ENCODE assay signal across 15 cellular contexts in genomic region chr1:201430790-201431189, GRCh38. TPM values are rescaled to one million over a fixed set of nuclear protein-coding genes. Genes with fewer than 3 reads are reported as not detected.
A peak's percentile ranks its signal among the peaks of the same experiment; 100 is the strongest.
DNase-seq lines count a peak whose midpoint lies in the region; ATAC-seq lines count a peak whose summit lies in the region.
"Had no signal": no experiment of that assay in that cellular context is flagged by ENCODE, and none has a peak within 500 bp of the region (broad histone marks: within the 10 kb centered on the region; RNA-seq: fewer than 3 reads in every experiment).

No MANE protein-coding gene starts in this region.

- H3K27me3 Mint-ChIP-seq in dendritic cell treated with granulocyte-macrophage colony-stimulating factor and Interleukin-4, amounts not matched to agents 40 ng/mL and 50 ng/mL, for 4 days, result peaks cover 8% of the 10 kb centered on the region

- no CpG with 5 or more reads among the region's 4 CpGs for WGBS in neuronal stem cell (ENCODE audit: extremely low coverage in 2 of 2, insufficient read length in 2 of 2, insufficient replicate concordance in 1 of 2), 2 donors
- 69% methylated on average over 4 of the region's 4 CpGs for WGBS in GM23248 (ENCODE audit: low coverage in 1 of 2, low lambda C conversion rate in 2 of 2, missing lambda C conversion rate in 2 of 2), 2 experiments

- no peaks in the 10 kb centered on the region for H3K9me2 ChIP-seq in GM23248 (ENCODE audit: insufficient read depth)

- no peak overlapping the region for H3K4me3 Mint-ChIP-seq in dendritic cell treated with granulocyte-macrophage colony-stimulating factor and Interleukin-4, amounts not matched to agents 40 ng/mL and 50 ng/mL, for 4 days

- intact Hi-C loops in dendritic cell treated with granulocyte-macrophage colony-stimulating factor and Interleukin-4, amounts not matched to agents 40 ng/mL and 50 ng/mL, for 4 days (cut with micrococcal nuclease), result no loop called here

- H3K4me3 ChIP-seq in neuronal stem cell (ENCODE audit: low read length in 2 of 2), result no peak overlapping the region
- no peak overlapping the region for H3K4me3 ChIP-seq in GM23248
- H3K4me3 ChIP-seq: Peyer's patch had no signal

- H3K79me2 ChIP-seq in GM23248 (ENCODE audit: insufficient read depth), result no peaks in the 10 kb centered on the region

- no peak overlapping the region for H2AFZ ChIP-seq in neuronal stem cell (ENCODE audit: low read length)
- H2AFZ ChIP-seq in GM23248, result no peak overlapping the region

- no peaks in the 10 kb centered on the region for H3K36me3 Mint-ChIP-seq in dendritic cell treated with granulocyte-macrophage colony-stimulating factor and Interleukin-4, amounts not matched to agents 40 ng/mL and 50 ng/mL, for 4 days (ENCODE audit: low read depth)

- no peak overlapping the region for H3K4ac ChIP-seq in neuronal stem cell (ENCODE audit: low read length)

- H3K27me3 ChIP-seq in neuronal stem cell (ENCODE audit: control insufficient read depth in 3 of 3, insufficient read depth in 3 of 3, low read depth in 1 of 3, low read length in 3 of 3) (peaks cover 0 to 42% (median 0%) of the 10 kb centered on the region in 3 experiments), GM23248 (replicated peaks; ENCODE audit: insufficient read depth) (no peaks in the 10 kb centered on the region)
- H3K27me3 ChIP-seq: Peyer's patch had no signal

- H3K23ac ChIP-seq in neuronal stem cell (ENCODE audit: low read depth, low read length, poor library complexity), result no peak overlapping the region

- H3K27ac Mint-ChIP-seq in dendritic cell treated with granulocyte-macrophage colony-stimulating factor and Interleukin-4, amounts not matched to agents 40 ng/mL and 50 ng/mL, for 4 days, result peak overlapping the region; percentile 7

- no peak overlapping the region for H4K91ac ChIP-seq in neuronal stem cell (ENCODE audit: low read depth, low read length, poor library complexity)

- H3K18ac ChIP-seq in neuronal stem cell (ENCODE audit: low read length), result peak overlapping the region; percentile 12

- peaks cover 5 to 16% of the 10 kb centered on the region in 2 donors for H3K4me1 ChIP-seq in neuronal stem cell (ENCODE audit: control insufficient read depth in 2 of 2, insufficient read depth in 1 of 2, low read depth in 1 of 2, low read length in 2 of 2)
- H3K4me1 ChIP-seq in GM23248 (ENCODE audit: insufficient read depth), result peaks cover 5% of the 10 kb centered on the region; the same call in 1 of the 2 replicates
- H3K4me1 ChIP-seq: Peyer's patch had no signal

- no peak overlapping the region for H3K14ac ChIP-seq in neuronal stem cell (ENCODE audit: low read length)

- no peaks in the 10 kb centered on the region for H3F3A ChIP-seq in GM23248 (ENCODE audit: insufficient read depth)

- H2AK5ac ChIP-seq in neuronal stem cell (ENCODE audit: low read depth, low read length), result no peak overlapping the region

- no peaks in the 10 kb centered on the region for H3K9me3 Mint-ChIP-seq in dendritic cell treated with granulocyte-macrophage colony-stimulating factor and Interleukin-4, amounts not matched to agents 40 ng/mL and 50 ng/mL, for 4 days

- H3K79me1 ChIP-seq in neuronal stem cell (ENCODE audit: low read depth, low read length), result no peaks in the 10 kb centered on the region

- no peaks in the 10 kb centered on the region for H3K9me3 ChIP-seq in neuronal stem cell (replicated peaks in 1 of 2; ENCODE audit: control insufficient read depth in 2 of 2, insufficient read depth in 1 of 2, low read depth in 1 of 2, low read length in 2 of 2)
- no peaks in the 10 kb centered on the region for H3K9me3 ChIP-seq in GM23248 (ENCODE audit: low read depth)
- H3K9me3 ChIP-seq: Peyer's patch had no signal

- H3K27ac ChIP-seq in neuronal stem cell (replicated peaks; ENCODE audit: low read length) (no peak overlapping the region), GM23248 (no peak overlapping the region)
- H3K27ac ChIP-seq: Peyer's patch had no signal

- H2BK5ac ChIP-seq in neuronal stem cell (ENCODE audit: low read length), result no peak overlapping the region

- peaks cover 23% of the 10 kb centered on the region for H3K4me1 Mint-ChIP-seq in dendritic cell treated with granulocyte-macrophage colony-stimulating factor and Interleukin-4, amounts not matched to agents 40 ng/mL and 50 ng/mL, for 4 days (ENCODE audit: low read depth)

- peak; percentile 86 for DNase-seq in DMS 273 (lab: John Stamatoyannopoulos, UW; ENCODE audit: unreplicated experiment)
- peak; percentile 57 for DNase-seq in LHCN-M2 (ENCODE audit: low read depth)
- DNase-seq in neuronal stem cell (ENCODE audit: low spot score), result no peak
- DNase-seq in COR-L47 (lab: John Stamatoyannopoulos, UW), result no peak
- DNase-seq in left lobe of liver (ENCODE audit: low spot score), result no peak
- no peak for DNase-seq in GM23248
- no peak for DNase-seq in mucosa of gallbladder (ENCODE audit: low spot score)
- DNase-seq: AML-193, DMS79, NCI-H1048, NCI-H2107, Peyer's patch, SIG-M5 had no signal

- ATAC-seq in left lobe of liver, result no peak

- in situ Hi-C loops in GM23248 (cut with MboI), result no loop called here

- H2BK120ac ChIP-seq in neuronal stem cell (ENCODE audit: low read depth, low read length), result no peak overlapping the region

- H3K36me3 ChIP-seq in neuronal stem cell (replicated peaks in 1 of 2; ENCODE audit: control insufficient read depth in 2 of 2, insufficient read depth in 2 of 2, low read length in 2 of 2) (no peaks in the 10 kb centered on the region), GM23248 (ENCODE audit: low read depth) (no peaks in the 10 kb centered on the region)
- H3K36me3 ChIP-seq: Peyer's patch had no signal

- no peak overlapping the region for H3K9ac ChIP-seq in neuronal stem cell (ENCODE audit: low read depth, low read length, poor library complexity)
- no peak overlapping the region for H3K9ac ChIP-seq in GM23248

- H4K20me1 ChIP-seq in GM23248 (ENCODE audit: insufficient read depth), result no peaks in the 10 kb centered on the region

- no peak overlapping the region for H2BK12ac ChIP-seq in neuronal stem cell (ENCODE audit: low read length)

- H2BK15ac ChIP-seq in neuronal stem cell (ENCODE audit: low read length), result no peak overlapping the region

- H3K4me2 ChIP-seq in neuronal stem cell (ENCODE audit: insufficient read depth, low read length, poor library complexity, severe bottlenecking) (no peak overlapping the region), GM23248 (ENCODE audit: unreplicated experiment) (no peak overlapping the region)

- no peak overlapping the region for H4K8ac ChIP-seq in neuronal stem cell (ENCODE audit: low read depth, low read length)

RNA-seq across cellular contexts. Expression of gene TNNI1, which starts 9.3 kb away (rescaled TPM):
- total RNA-seq in LHCN-M2 (2014; rRNA removed) (1.7 and 25.7 TPM in 2 replicates), left lobe of liver (not detected), mucosa of gallbladder (0.66 TPM)
- polyA plus RNA-seq in LHCN-M2 (2012), result 98.0 TPM
- 3.6 TPM for polyA plus RNA-seq in neuronal stem cell (2013, experiment 1 of 2)
- 3.4 TPM for polyA plus RNA-seq in neuronal stem cell (2013, experiment 2 of 2)
- not detected in 2 replicates for total RNA-seq in GM23248 (2014; rRNA removed; shearing (Covaris generic))
- polyA plus RNA-seq in GM23248 (2016; fragmentation: Nextera tagmentation; extraction: Ambion mirVana), result 0.20 and 2.0 TPM in 2 replicates
- total RNA-seq: M059J had no signal

RNA-seq across cellular contexts. Expression of gene LAD1, which starts 31.7 kb away (rescaled TPM):
- total RNA-seq in LHCN-M2 (2014; rRNA removed) (0.64 and 2.2 TPM in 2 replicates), left lobe of liver (27.8 TPM), mucosa of gallbladder (272 TPM)
- 1.5 TPM for polyA plus RNA-seq in LHCN-M2 (2012)
- polyA plus RNA-seq in neuronal stem cell (2013, experiment 1 of 2), result 0.86 TPM
- 0.86 TPM for polyA plus RNA-seq in neuronal stem cell (2013, experiment 2 of 2)
- total RNA-seq in GM23248 (2014; rRNA removed; shearing (Covaris generic)), result not detected in 2 replicates
- polyA plus RNA-seq in GM23248 (2016; fragmentation: Nextera tagmentation; extraction: Ambion mirVana), result not detected in 2 replicates

RNA-seq across cellular contexts. Expression of gene PHLDA3, which starts 38.2 kb away (rescaled TPM):
- total RNA-seq in LHCN-M2 (2014; rRNA removed) (74.8 and 126 TPM in 2 replicates), left lobe of liver (1.8 TPM), mucosa of gallbladder (39.4 TPM)
- 124 TPM for polyA plus RNA-seq in LHCN-M2 (2012)
- 12.4 TPM for polyA plus RNA-seq in neuronal stem cell (2013, experiment 1 of 2)
- 12.3 TPM for polyA plus RNA-seq in neuronal stem cell (2013, experiment 2 of 2)
- total RNA-seq in GM23248 (2014; rRNA removed; shearing (Covaris generic)), result 148 and 162 TPM in 2 replicates
- polyA plus RNA-seq in GM23248 (2016; fragmentation: Nextera tagmentation; extraction: Ambion mirVana), result 112 and 117 TPM in 2 replicates

RNA-seq across cellular contexts. Expression of gene TNNT2, which starts 53.3 kb away (rescaled TPM):
- total RNA-seq in LHCN-M2 (2014; rRNA removed) (62.1 and 156 TPM in 2 replicates), left lobe of liver (0.33 TPM), mucosa of gallbladder (69.8 TPM)
- polyA plus RNA-seq in LHCN-M2 (2012), result 624 TPM
- 8.6 TPM for polyA plus RNA-seq in neuronal stem cell (2013, experiment 1 of 2)
- 10.2 TPM for polyA plus RNA-seq in neuronal stem cell (2013, experiment 2 of 2)
- not detected in 2 replicates for total RNA-seq in GM23248 (2014; rRNA removed; shearing (Covaris generic))
- 1.7 TPM in 1 of 2 replicates, not detected in the other for polyA plus RNA-seq in GM23248 (2016; fragmentation: Nextera tagmentation; extraction: Ambion mirVana)
- total RNA-seq: M059J had no signal

Comparison
In these comparisons a context has a peak if more than half of its experiments do, and no peak if none do; other contexts are left out.
1. DNase-seq: peak in DMS 273 (single experiment) and LHCN-M2 (single experiment); none in neuronal stem cell (single experiment), COR-L47 (single experiment), left lobe of liver (single experiment), GM23248 (single experiment) and mucosa of gallbladder (single experiment).
2. RNA of gene PHLDA3, which starts 38.2 kb away (total RNA-seq): 148 to 162 TPM in GM23248, 74.8 to 126 TPM in LHCN-M2 and 39.4 TPM in mucosa of gallbladder (single experiment); 1.8 TPM in left lobe of liver (single experiment); every median in the first group is over 10 times any median in the second.